1 cellular context compared by ENCODE assay signal in the genomic region with DNA sequence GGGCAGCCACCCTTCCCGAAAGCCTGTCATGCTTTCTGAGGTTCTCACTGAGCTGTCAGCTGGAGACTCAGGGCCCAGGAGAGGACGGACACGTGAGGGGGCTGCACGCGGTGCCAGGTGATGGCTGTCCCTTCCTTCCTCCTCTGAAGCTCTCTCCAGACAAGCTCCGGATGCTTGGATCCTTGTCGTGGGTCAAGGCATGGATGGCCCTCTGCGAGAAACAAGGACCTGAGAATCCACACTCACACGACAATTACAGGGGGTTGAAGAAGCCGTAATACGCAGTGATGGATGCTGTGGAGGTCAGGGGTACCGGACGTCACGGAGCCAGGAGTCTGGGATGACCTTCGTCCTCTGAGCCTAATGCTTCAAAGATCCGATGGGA.
TF ChIP-seq lines count a peak whose summit lies in the region.

No MANE protein-coding gene starts in this region.

TF ChIP-seq in GM12878, 131 proteins besides CTCF, POLR2A, EP300 and RAD21 (continued from another document):
- TF ChIP-seq, protein P1, sequence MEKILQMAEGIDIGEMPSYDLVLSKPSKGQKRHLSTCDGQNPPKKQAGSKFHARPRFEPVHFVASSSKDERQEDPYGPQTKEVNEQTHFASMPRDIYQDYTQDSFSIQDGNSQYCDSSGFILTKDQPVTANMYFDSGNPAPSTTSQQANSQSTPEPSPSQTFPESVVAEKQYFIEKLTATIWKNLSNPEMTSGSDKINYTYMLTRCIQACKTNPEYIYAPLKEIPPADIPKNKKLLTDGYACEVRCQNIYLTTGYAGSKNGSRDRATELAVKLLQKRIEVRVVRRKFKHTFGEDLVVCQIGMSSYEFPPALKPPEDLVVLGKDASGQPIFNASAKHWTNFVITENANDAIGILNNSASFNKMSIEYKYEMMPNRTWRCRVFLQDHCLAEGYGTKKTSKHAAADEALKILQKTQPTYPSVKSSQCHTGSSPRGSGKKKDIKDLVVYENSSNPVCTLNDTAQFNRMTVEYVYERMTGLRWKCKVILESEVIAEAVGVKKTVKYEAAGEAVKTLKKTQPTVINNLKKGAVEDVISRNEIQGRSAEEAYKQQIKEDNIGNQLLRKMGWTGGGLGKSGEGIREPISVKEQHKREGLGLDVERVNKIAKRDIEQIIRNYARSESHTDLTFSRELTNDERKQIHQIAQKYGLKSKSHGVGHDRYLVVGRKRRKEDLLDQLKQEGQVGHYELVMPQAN (conservative IDR thresholded peaks at IDR 0.05) = no peak
- TF ChIP-seq GABPA (IDR thresholded peaks at IDR 0.05; ENCODE audit: low read depth) (no peak), SPI1 (IDR thresholded peaks at IDR 0.05; ENCODE audit: borderline replicate concordance, insufficient read depth, low read depth, low read length) (no peak), HDGF (IDR thresholded peaks at IDR 0.05) (no peak), BHLHE40 (IDR thresholded peaks at IDR 0.05; ENCODE audit: borderline replicate concordance in 1 of 2, low read depth in 2 of 2, low read length in 1 of 2) (no peak), MYB (IDR thresholded peaks at IDR 0.05; ENCODE audit: borderline replicate concordance, low read depth, low read length) (no peak)
